Comparison of ENCODE assay signal across 1 cellular context in genomic region chr2:117814417-117815264, GRCh38.
TF ChIP-seq lines count a peak whose summit lies in the region.

Gene DDX18, plus strand, starts transcription at chr2:117814691. Its CDS starts 87 bp downstream, at chr2:117814778.

TF ChIP-seq in K562, 482 proteins besides CTCF, POLR2A, EP300 and RAD21 (continued from another document and continues in another):
- TF ChIP-seq ZNF280B (CRISPR knock-in tag; IDR thresholded peaks at IDR 0.05) = no peak
- no peak for TF ChIP-seq NFE2L1 (tag; IDR thresholded peaks at IDR 0.05; ENCODE audit: borderline replicate concordance, low read depth)
- TF ChIP-seq NCOA6 (IDR thresholded peaks at IDR 0.05) = no peak
- TF ChIP-seq ZNF24 (IDR thresholded peaks at IDR 0.05) = peak; percentile 70
- no peak for TF ChIP-seq XRCC4 (IDR thresholded peaks at IDR 0.05; ENCODE audit: extremely low read depth, insufficient read depth, insufficient read length)
- TF ChIP-seq ZNF3 (CRISPR knock-in tag; IDR thresholded peaks at IDR 0.05) = no peak
- peak; percentile 88 for TF ChIP-seq MXD1 (CRISPR knock-in tag; IDR thresholded peaks at IDR 0.05; ENCODE audit: borderline replicate concordance, poor library complexity, severe bottlenecking)
- TF ChIP-seq NELFE (IDR thresholded peaks at IDR 0.05; ENCODE audit: insufficient read depth, insufficient read length) = no peak
- TF ChIP-seq PHTF2 (CRISPR knock-in tag; IDR thresholded peaks at IDR 0.05) = no peak
- 0 out of 2 replicates have a peak, but pooled peaks have one; percentile 43 for TF ChIP-seq CCAR2 (IDR thresholded peaks at IDR 0.05; ENCODE audit: low read depth, low read length)
- no peak for TF ChIP-seq ZNF668 (CRISPR knock-in tag; IDR thresholded peaks at IDR 0.05)
- peak; percentile 65 for TF ChIP-seq TBP (optimal IDR thresholded peaks at IDR 0.05; ENCODE audit: low read depth, low read length)
- TF ChIP-seq DIDO1 (tag; IDR thresholded peaks at IDR 0.05; ENCODE audit: low read depth) = peak; percentile 97
- peak; percentile 98 for TF ChIP-seq ZBTB40 (IDR thresholded peaks at IDR 0.05)
- TF ChIP-seq ZBTB40 (CRISPR knock-in tag; IDR thresholded peaks at IDR 0.05) = no peak
- peak; percentile 23 to 67; a peak in 1 of 4 replicates for TF ChIP-seq UBTF (IDR thresholded peaks at IDR 0.05; ENCODE audit: borderline replicate concordance in 1 of 2, low read depth in 2 of 2, low read length in 2 of 2)
- TF ChIP-seq BCL6 (CRISPR knock-in tag; IDR thresholded peaks at IDR 0.05) = no peak
- TF ChIP-seq HOXB6 (CRISPR knock-in tag; IDR thresholded peaks at IDR 0.05; ENCODE audit: borderline replicate concordance) = no peak
- TF ChIP-seq ZNF609 (CRISPR knock-in tag; IDR thresholded peaks at IDR 0.05; ENCODE audit: borderline replicate concordance) = 0 out of 2 replicates have a peak, but pooled peaks have one; percentile 22
- peak; percentile 53; the same call in 1 of the 2 replicates for TF ChIP-seq KHSRP (IDR thresholded peaks at IDR 0.05)
- TF ChIP-seq PBX2 (CRISPR knock-in tag; IDR thresholded peaks at IDR 0.05; ENCODE audit: low read depth) = no peak
- no peak for TF ChIP-seq PBX2 (tag; conservative IDR thresholded peaks at IDR 0.05; ENCODE audit: low read depth)
- peak; percentile 39; the same call in 1 of the 2 replicates for TF ChIP-seq SMAD4 (CRISPR knock-in tag; conservative IDR thresholded peaks at IDR 0.05)
- peak; percentile 71 for TF ChIP-seq SOX6 (IDR thresholded peaks at IDR 0.05)
- peak; percentile 99 for TF ChIP-seq CTCFL (IDR thresholded peaks at IDR 0.05; ENCODE audit: borderline replicate concordance, insufficient read depth, low read depth, low read length, poor library complexity, severe bottlenecking)
- no peak for TF ChIP-seq SMARCB1 (IDR thresholded peaks at IDR 0.05; ENCODE audit: insufficient read length, low read depth)
- peak; percentile 86 for TF ChIP-seq SUPT5H (IDR thresholded peaks at IDR 0.05)
- TF ChIP-seq FOSL1 (tag; conservative IDR thresholded peaks at IDR 0.05) = peak; percentile 58; the same call in 1 of the 2 replicates
- no peak for TF ChIP-seq PTBP1 (IDR thresholded peaks at IDR 0.05; ENCODE audit: low read depth, low read length)
- no peak for TF ChIP-seq ZC3H4 (CRISPR knock-in tag; IDR thresholded peaks at IDR 0.05; ENCODE audit: borderline replicate concordance)
- no peak for TF ChIP-seq PPARD (CRISPR knock-in tag; IDR thresholded peaks at IDR 0.05)
- no peak for TF ChIP-seq TCF7L2 (IDR thresholded peaks at IDR 0.05; ENCODE audit: low read depth, low read length)
- no peak for TF ChIP-seq ZNF184 (CRISPR knock-in tag; IDR thresholded peaks at IDR 0.05)
- TF ChIP-seq NFE2 (IDR thresholded peaks at IDR 0.05; ENCODE audit: low read depth) = no peak
- TF ChIP-seq MEF2A (IDR thresholded peaks at IDR 0.05; ENCODE audit: control insufficient read depth, low read depth, low read length) = 0 out of 2 replicates have a peak, but pooled peaks have one; percentile 40
- 0 out of 2 replicates have a peak, but pooled peaks have one; percentile 9 for TF ChIP-seq MTA2 (IDR thresholded peaks at IDR 0.05; ENCODE audit: low read depth)
- TF ChIP-seq FOXJ2 (tag; IDR thresholded peaks at IDR 0.05) = peak; percentile 58
